Comparison of ENCODE assay signal across 1 cellular context in the genomic region with DNA sequence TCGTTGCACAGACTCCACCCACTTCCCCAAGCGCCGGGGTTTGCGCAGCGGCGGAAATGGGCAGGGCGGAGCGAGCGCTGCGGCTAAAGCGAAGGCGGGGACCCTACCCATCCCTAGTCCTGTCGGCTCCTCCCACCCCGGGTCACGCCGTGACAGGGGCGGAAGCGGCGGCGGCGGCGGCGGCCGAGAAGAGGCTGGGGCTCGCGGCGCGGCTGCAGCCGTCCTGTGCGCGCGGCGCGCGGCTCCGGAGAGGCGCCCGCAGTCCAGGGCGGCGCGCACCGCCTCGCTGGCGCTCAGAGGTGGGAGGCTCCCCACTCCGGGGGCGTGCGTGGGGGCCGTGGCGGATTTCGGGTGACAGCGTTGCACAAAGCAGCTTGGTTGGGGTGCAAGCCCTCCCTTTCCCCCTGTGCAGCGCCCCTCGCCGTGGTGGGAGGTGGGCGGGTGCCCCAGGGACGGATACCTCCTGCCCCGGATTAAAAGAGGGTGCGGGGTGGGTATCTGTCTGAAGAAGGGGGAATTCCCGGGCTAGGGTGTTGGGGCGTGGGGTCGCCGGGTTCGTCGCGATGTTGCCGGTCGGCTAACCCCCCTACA.
TF ChIP-seq lines count a peak whose summit lies in the region.

A gene with protein sequence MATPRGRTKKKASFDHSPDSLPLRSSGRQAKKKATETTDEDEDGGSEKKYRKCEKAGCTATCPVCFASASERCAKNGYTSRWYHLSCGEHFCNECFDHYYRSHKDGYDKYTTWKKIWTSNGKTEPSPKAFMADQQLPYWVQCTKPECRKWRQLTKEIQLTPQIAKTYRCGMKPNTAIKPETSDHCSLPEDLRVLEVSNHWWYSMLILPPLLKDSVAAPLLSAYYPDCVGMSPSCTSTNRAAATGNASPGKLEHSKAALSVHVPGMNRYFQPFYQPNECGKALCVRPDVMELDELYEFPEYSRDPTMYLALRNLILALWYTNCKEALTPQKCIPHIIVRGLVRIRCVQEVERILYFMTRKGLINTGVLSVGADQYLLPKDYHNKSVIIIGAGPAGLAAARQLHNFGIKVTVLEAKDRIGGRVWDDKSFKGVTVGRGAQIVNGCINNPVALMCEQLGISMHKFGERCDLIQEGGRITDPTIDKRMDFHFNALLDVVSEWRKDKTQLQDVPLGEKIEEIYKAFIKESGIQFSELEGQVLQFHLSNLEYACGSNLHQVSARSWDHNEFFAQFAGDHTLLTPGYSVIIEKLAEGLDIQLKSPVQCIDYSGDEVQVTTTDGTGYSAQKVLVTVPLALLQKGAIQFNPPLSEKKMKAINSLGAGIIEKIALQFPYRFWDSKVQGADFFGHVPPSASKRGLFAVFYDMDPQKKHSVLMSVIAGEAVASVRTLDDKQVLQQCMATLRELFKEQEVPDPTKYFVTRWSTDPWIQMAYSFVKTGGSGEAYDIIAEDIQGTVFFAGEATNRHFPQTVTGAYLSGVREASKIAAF (plus strand): TSS at position 150 of the 591 bp plus-strand sequence. CDS start 4,474 bp downstream, outside the sequence.

TF ChIP-seq in K562, 482 proteins besides CTCF, POLR2A, EP300 and RAD21 (continued from another document and continues in another):
- TF ChIP-seq, protein P1, sequence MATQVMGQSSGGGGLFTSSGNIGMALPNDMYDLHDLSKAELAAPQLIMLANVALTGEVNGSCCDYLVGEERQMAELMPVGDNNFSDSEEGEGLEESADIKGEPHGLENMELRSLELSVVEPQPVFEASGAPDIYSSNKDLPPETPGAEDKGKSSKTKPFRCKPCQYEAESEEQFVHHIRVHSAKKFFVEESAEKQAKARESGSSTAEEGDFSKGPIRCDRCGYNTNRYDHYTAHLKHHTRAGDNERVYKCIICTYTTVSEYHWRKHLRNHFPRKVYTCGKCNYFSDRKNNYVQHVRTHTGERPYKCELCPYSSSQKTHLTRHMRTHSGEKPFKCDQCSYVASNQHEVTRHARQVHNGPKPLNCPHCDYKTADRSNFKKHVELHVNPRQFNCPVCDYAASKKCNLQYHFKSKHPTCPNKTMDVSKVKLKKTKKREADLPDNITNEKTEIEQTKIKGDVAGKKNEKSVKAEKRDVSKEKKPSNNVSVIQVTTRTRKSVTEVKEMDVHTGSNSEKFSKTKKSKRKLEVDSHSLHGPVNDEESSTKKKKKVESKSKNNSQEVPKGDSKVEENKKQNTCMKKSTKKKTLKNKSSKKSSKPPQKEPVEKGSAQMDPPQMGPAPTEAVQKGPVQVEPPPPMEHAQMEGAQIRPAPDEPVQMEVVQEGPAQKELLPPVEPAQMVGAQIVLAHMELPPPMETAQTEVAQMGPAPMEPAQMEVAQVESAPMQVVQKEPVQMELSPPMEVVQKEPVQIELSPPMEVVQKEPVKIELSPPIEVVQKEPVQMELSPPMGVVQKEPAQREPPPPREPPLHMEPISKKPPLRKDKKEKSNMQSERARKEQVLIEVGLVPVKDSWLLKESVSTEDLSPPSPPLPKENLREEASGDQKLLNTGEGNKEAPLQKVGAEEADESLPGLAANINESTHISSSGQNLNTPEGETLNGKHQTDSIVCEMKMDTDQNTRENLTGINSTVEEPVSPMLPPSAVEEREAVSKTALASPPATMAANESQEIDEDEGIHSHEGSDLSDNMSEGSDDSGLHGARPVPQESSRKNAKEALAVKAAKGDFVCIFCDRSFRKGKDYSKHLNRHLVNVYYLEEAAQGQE (CRISPR knock-in tag; IDR thresholded peaks at IDR 0.05; ENCODE audit: low read depth): peak; percentile 85
- TF ChIP-seq HNRNPLL (IDR thresholded peaks at IDR 0.05; ENCODE audit: low read depth, low read length, poor library complexity, severe bottlenecking) (peak; percentile 92), POLR2AphosphoS5 (IDR thresholded peaks at IDR 0.05; ENCODE audit: control insufficient read depth, insufficient read depth, low read depth, low read length) (peak; percentile 24; the same call in 1 of the 2 replicates), U2AF2 (optimal IDR thresholded peaks at IDR 0.05; ENCODE audit: low read depth, low read length) (no peak), BRD9 (IDR thresholded peaks at IDR 0.05; ENCODE audit: low read depth, partially characterized antibody) (no peak), SETDB1 (IDR thresholded peaks at IDR 0.05; ENCODE audit: low read length) (no peak), FOXP1 (CRISPR knock-in tag; IDR thresholded peaks at IDR 0.05) (peak; percentile 82; the same call in 1 of the 2 replicates), SREBF1 (IDR thresholded peaks at IDR 0.05; ENCODE audit: borderline replicate concordance, low read depth, low read length) (no peak), GTF2A2 (tag; IDR thresholded peaks at IDR 0.05) (no peak), MYC (IDR thresholded peaks at IDR 0.05; ENCODE audit: low read depth, low read length) (peak; percentile 47; the same call in 1 of the 2 replicates), MYC (CRISPR knock-in tag; IDR thresholded peaks at IDR 0.05; ENCODE audit: borderline replicate concordance, low read depth) (no peak), ZBTB7A (IDR thresholded peaks at IDR 0.05; ENCODE audit: borderline replicate concordance, control insufficient read depth, low read depth, low read length) (peak; percentile 60; the same call in 1 of the 2 replicates), DACH1 (IDR thresholded peaks at IDR 0.05; ENCODE audit: partially characterized antibody) (no peak), NONO (IDR thresholded peaks at IDR 0.05; ENCODE audit: low read depth in 2 of 2, low read length in 1 of 2) (peak; percentile 37 to 67; a peak in 1 of 4 replicates), GATAD2B (IDR thresholded peaks at IDR 0.05; ENCODE audit: borderline replicate concordance) (peak; percentile 84; the same call in 1 of the 2 replicates), SUPT5H (IDR thresholded peaks at IDR 0.05) (peak; percentile 0), HDAC1 (IDR thresholded peaks at IDR 0.05) (peak in 1 of 2 experiments; percentile 59; a peak in 2 of 4 replicates), ARID1B (IDR thresholded peaks at IDR 0.05) (no peak), TCF3 (CRISPR knock-in tag; IDR thresholded peaks at IDR 0.05) (no peak), ZNF583 (CRISPR knock-in tag; IDR thresholded peaks at IDR 0.05) (no peak), CBFA2T3 (IDR thresholded peaks at IDR 0.05) (no peak), ZNF699 (CRISPR knock-in tag; IDR thresholded peaks at IDR 0.05; ENCODE audit: insufficient replicate concordance) (no peak)
- TF ChIP-seq, protein P2, sequence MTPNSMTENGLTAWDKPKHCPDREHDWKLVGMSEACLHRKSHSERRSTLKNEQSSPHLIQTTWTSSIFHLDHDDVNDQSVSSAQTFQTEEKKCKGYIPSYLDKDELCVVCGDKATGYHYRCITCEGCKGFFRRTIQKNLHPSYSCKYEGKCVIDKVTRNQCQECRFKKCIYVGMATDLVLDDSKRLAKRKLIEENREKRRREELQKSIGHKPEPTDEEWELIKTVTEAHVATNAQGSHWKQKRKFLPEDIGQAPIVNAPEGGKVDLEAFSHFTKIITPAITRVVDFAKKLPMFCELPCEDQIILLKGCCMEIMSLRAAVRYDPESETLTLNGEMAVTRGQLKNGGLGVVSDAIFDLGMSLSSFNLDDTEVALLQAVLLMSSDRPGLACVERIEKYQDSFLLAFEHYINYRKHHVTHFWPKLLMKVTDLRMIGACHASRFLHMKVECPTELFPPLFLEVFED (CRISPR knock-in tag; conservative IDR thresholded peaks at IDR 0.05): no peak
- TF ChIP-seq, protein P3, sequence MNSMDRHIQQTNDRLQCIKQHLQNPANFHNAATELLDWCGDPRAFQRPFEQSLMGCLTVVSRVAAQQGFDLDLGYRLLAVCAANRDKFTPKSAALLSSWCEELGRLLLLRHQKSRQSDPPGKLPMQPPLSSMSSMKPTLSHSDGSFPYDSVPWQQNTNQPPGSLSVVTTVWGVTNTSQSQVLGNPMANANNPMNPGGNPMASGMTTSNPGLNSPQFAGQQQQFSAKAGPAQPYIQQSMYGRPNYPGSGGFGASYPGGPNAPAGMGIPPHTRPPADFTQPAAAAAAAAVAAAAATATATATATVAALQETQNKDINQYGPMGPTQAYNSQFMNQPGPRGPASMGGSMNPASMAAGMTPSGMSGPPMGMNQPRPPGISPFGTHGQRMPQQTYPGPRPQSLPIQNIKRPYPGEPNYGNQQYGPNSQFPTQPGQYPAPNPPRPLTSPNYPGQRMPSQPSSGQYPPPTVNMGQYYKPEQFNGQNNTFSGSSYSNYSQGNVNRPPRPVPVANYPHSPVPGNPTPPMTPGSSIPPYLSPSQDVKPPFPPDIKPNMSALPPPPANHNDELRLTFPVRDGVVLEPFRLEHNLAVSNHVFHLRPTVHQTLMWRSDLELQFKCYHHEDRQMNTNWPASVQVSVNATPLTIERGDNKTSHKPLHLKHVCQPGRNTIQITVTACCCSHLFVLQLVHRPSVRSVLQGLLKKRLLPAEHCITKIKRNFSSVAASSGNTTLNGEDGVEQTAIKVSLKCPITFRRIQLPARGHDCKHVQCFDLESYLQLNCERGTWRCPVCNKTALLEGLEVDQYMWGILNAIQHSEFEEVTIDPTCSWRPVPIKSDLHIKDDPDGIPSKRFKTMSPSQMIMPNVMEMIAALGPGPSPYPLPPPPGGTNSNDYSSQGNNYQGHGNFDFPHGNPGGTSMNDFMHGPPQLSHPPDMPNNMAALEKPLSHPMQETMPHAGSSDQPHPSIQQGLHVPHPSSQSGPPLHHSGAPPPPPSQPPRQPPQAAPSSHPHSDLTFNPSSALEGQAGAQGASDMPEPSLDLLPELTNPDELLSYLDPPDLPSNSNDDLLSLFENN (IDR thresholded peaks at IDR 0.05; ENCODE audit: low read depth in 2 of 2, low read length in 2 of 2): no peak
- TF ChIP-seq, protein P4, sequence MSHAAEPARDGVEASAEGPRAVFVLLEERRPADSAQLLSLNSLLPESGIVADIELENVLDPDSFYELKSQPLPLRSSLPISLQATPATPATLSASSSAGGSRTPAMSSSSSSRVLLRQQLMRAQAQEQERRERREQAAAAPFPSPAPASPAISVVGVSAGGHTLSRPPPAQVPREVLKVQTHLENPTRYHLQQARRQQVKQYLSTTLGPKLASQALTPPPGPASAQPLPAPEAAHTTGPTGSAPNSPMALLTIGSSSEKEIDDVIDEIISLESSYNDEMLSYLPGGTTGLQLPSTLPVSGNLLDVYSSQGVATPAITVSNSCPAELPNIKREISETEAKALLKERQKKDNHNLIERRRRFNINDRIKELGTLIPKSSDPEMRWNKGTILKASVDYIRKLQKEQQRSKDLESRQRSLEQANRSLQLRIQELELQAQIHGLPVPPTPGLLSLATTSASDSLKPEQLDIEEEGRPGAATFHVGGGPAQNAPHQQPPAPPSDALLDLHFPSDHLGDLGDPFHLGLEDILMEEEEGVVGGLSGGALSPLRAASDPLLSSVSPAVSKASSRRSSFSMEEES (CRISPR knock-in tag; IDR thresholded peaks at IDR 0.05): no peak
- TF ChIP-seq, protein P5, sequence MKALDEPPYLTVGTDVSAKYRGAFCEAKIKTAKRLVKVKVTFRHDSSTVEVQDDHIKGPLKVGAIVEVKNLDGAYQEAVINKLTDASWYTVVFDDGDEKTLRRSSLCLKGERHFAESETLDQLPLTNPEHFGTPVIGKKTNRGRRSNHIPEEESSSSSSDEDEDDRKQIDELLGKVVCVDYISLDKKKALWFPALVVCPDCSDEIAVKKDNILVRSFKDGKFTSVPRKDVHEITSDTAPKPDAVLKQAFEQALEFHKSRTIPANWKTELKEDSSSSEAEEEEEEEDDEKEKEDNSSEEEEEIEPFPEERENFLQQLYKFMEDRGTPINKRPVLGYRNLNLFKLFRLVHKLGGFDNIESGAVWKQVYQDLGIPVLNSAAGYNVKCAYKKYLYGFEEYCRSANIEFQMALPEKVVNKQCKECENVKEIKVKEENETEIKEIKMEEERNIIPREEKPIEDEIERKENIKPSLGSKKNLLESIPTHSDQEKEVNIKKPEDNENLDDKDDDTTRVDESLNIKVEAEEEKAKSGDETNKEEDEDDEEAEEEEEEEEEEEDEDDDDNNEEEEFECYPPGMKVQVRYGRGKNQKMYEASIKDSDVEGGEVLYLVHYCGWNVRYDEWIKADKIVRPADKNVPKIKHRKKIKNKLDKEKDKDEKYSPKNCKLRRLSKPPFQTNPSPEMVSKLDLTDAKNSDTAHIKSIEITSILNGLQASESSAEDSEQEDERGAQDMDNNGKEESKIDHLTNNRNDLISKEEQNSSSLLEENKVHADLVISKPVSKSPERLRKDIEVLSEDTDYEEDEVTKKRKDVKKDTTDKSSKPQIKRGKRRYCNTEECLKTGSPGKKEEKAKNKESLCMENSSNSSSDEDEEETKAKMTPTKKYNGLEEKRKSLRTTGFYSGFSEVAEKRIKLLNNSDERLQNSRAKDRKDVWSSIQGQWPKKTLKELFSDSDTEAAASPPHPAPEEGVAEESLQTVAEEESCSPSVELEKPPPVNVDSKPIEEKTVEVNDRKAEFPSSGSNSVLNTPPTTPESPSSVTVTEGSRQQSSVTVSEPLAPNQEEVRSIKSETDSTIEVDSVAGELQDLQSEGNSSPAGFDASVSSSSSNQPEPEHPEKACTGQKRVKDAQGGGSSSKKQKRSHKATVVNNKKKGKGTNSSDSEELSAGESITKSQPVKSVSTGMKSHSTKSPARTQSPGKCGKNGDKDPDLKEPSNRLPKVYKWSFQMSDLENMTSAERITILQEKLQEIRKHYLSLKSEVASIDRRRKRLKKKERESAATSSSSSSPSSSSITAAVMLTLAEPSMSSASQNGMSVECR (CRISPR knock-in tag; IDR thresholded peaks at IDR 0.05): peak; percentile 70
- TF ChIP-seq, protein P6, sequence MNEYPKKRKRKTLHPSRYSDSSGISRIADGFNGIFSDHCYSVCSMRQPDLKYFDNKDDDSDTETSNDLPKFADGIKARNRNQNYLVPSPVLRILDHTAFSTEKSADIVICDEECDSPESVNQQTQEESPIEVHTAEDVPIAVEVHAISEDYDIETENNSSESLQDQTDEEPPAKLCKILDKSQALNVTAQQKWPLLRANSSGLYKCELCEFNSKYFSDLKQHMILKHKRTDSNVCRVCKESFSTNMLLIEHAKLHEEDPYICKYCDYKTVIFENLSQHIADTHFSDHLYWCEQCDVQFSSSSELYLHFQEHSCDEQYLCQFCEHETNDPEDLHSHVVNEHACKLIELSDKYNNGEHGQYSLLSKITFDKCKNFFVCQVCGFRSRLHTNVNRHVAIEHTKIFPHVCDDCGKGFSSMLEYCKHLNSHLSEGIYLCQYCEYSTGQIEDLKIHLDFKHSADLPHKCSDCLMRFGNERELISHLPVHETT (CRISPR knock-in tag; conservative IDR thresholded peaks at IDR 0.05 in 1 of 2, IDR thresholded peaks at IDR 0.05 in 1 of 2): peak in 1 of 2 experiments; percentile 91; a peak in 2 of 4 replicates
- TF ChIP-seq, protein P7, sequence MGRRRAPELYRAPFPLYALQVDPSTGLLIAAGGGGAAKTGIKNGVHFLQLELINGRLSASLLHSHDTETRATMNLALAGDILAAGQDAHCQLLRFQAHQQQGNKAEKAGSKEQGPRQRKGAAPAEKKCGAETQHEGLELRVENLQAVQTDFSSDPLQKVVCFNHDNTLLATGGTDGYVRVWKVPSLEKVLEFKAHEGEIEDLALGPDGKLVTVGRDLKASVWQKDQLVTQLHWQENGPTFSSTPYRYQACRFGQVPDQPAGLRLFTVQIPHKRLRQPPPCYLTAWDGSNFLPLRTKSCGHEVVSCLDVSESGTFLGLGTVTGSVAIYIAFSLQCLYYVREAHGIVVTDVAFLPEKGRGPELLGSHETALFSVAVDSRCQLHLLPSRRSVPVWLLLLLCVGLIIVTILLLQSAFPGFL (CRISPR knock-in tag; IDR thresholded peaks at IDR 0.05): no peak; the same call in 1 of the 2 replicates
